17 cellular contexts compared by ENCODE assay signal in genomic region chr6:88490195-88490594, GRCh38.
"Had no signal": no experiment of that assay in that cellular context is flagged by ENCODE, and none has a peak within 500 bp of the region (broad histone marks: within the 10 kb centered on the region; RNA-seq: fewer than 3 reads in every experiment).

No MANE protein-coding gene starts in this region.

- H2AFZ ChIP-seq: neural progenitor cell had no signal

- H3K27ac ChIP-seq: heart right ventricle, neural progenitor cell, pancreas, vagina had no signal

- H3K27me3 Mint-ChIP-seq: progenitor cell of endocrine pancreas, type B pancreatic cell had no signal

- DNase-seq: erythroblast; foreskin melanocyte; heart right ventricle; kidney glomerular epithelial cell; mesenchymal stem cell; midbrain; occipital lobe; pancreas; right cardiac atrium; stimulated activated CD4-positive, alpha-beta T cell treated with anti-CD3 and anti-CD28 coated beads, Interleukin-2, amount 100 ng/mL, for 48 hours; stimulated activated naive CD4-positive, alpha-beta T cell treated with Interleukin-2 at 50 U/mL for 16 hours had no signal

- H3K36me3 ChIP-seq: heart right ventricle, neural progenitor cell, pancreas, vagina had no signal

- H3K9me3 Mint-ChIP-seq: natural killer cell treated with Interleukin-12 subunit alpha and Interleukin-12 subunit beta and Interleukin-15 and Interleukin-18, amount 100 ng/mL, for 72 hours; type B pancreatic cell had no signal

- H3K27ac Mint-ChIP-seq: natural killer cell treated with Interleukin-12 subunit alpha and Interleukin-12 subunit beta and Interleukin-15 and Interleukin-18, amount 100 ng/mL, for 72 hours; neural progenitor cell; progenitor cell of endocrine pancreas; type B pancreatic cell had no signal

- H3K9me3 ChIP-seq: pancreas, vagina had no signal

- ATAC-seq: natural killer cell treated with Interleukin-12 subunit alpha and Interleukin-12 subunit beta and Interleukin-15 and Interleukin-18, amount 100 ng/mL, for 72 hours had no signal

- H3K36me3 Mint-ChIP-seq: natural killer cell treated with Interleukin-12 subunit alpha and Interleukin-12 subunit beta and Interleukin-15 and Interleukin-18, amount 100 ng/mL, for 72 hours; type B pancreatic cell had no signal

- H3K27me3 ChIP-seq: heart right ventricle, neural progenitor cell, pancreas, vagina had no signal

- H3K4me3 ChIP-seq: heart right ventricle, neural progenitor cell, pancreas, smooth muscle cell, vagina had no signal

- H3K9ac ChIP-seq: neural progenitor cell had no signal

- H3K4me2 ChIP-seq: smooth muscle cell had no signal

- H3K4me3 Mint-ChIP-seq: natural killer cell treated with Interleukin-12 subunit alpha and Interleukin-12 subunit beta and Interleukin-15 and Interleukin-18, amount 100 ng/mL, for 72 hours; neural progenitor cell; type B pancreatic cell had no signal

- H3K4me1 ChIP-seq: heart right ventricle, pancreas, vagina had no signal
